10 cellular contexts compared by ENCODE assay signal in the genomic region with DNA sequence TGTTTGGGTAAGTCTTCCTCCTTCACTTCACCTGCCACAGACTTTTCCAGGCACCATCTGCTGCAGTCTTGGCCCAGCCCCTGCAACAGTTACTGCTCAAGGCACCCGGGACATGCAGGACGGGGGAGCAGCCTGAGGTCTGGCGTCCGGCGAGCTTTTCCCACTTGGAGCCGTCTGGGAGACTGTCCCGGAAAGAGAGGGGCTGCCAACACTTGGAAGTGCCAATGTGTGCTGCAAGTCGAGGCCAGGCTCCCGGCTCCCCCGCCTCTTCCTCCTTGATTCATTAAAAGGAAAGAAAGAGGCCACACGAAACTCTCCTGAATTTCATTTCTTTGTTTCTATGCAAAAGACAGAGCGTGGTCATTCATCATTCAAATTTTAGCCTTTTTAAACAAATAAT. TPM values are rescaled to one million over a fixed set of nuclear protein-coding genes. Genes with fewer than 3 reads are reported as not detected.
DNase-seq lines count a peak whose midpoint lies in the region; ATAC-seq, FAIRE-seq and TF ChIP-seq lines count a peak whose summit lies in the region.
"Had no signal": no experiment of that assay in that cellular context is flagged by ENCODE, and none has a peak within 500 bp of the region (broad histone marks: within the 10 kb centered on the region; RNA-seq: fewer than 3 reads in every experiment).

No MANE protein-coding gene starts in this region.

- no peak for TF ChIP-seq CTCF in breast epithelium (IDR thresholded peaks at IDR 0.05)
- TF ChIP-seq CTCF in MCF 10A (IDR thresholded peaks at IDR 0.05; ENCODE audit: unreplicated experiment) = no peak

- no peaks in the 10 kb centered on the region for H3K27me3 Mint-ChIP-seq in MCF 10A (ENCODE audit: insufficient read depth, unreplicated experiment)

- no TSS peak for BruUV-seq in MCF 10A (replicated peaks; lab: Mats Ljungman, UMichigan)

- DNase-seq in breast epithelium (ENCODE audit: low spot score in 2 of 2) (no peak), MCF 10A (ENCODE audit: unreplicated experiment) (no peak), cardiac septum (ENCODE audit: low spot score) (peak; percentile 88), occipital lobe (lab: John Stamatoyannopoulos, UW) (peak; percentile 37), MV-4-11 (lab: John Stamatoyannopoulos, UW) (no peak), GM19239 (ENCODE audit: insufficient read length, low spot score) (no peak)
- DNase-seq: KG1 had no signal

- FAIRE-seq in GM19239 (lab: Jason Lieb, UNC) = no peak

- H3K27ac Mint-ChIP-seq in MCF 10A (ENCODE audit: low read depth, unreplicated experiment) = no peak overlapping the region

- intact Hi-C loops in breast epithelium (cut with DNase I; ENCODE audit: low total_unique reads) (no loop called here), MCF 10A (cut with micrococcal nuclease) (no loop called here), cardiac septum (cut with DNase I) (no loop called here)

- H3K9me3 Mint-ChIP-seq in MCF 10A (ENCODE audit: unreplicated experiment) = no peaks in the 10 kb centered on the region

- no peak for TF ChIP-seq POLR2A in breast epithelium (IDR thresholded peaks at IDR 0.05)

- H3K4me1 ChIP-seq in breast epithelium = peaks cover 0 to 3% of the 10 kb centered on the region in 2 donors

- peaks cover 21% of the 10 kb centered on the region for H3K4me1 Mint-ChIP-seq in MCF 10A (ENCODE audit: insufficient read depth, unreplicated experiment)

- CTCF ChIA-PET in MCF 10A (lab: Yijun Ruan, JAX) = no interaction called here

- H3K27me3 ChIP-seq in breast epithelium = no peaks in the 10 kb centered on the region

- ATAC-seq in GM18520 (IDR thresholded peaks at IDR 0.05; ENCODE audit: unreplicated experiment) (no peak), GM18498 (IDR thresholded peaks at IDR 0.05; ENCODE audit: unreplicated experiment) (no peak)

- peaks cover 21% of the 10 kb centered on the region for H3K36me3 Mint-ChIP-seq in MCF 10A (ENCODE audit: insufficient read depth, unreplicated experiment)

- H3K36me3 ChIP-seq in breast epithelium = no peaks in the 10 kb centered on the region
- H3K36me3 ChIP-seq: neutrophil had no signal

- H3K9me3 ChIP-seq in breast epithelium = no peaks in the 10 kb centered on the region
- H3K9me3 ChIP-seq: neutrophil had no signal

- POLR2A ChIA-PET in MCF 10A (lab: Yijun Ruan, JAX) = interaction anchor here (1.9 to 15.0 kb wide), 2 partner anchors 15 to 25 kb away, joined by 3 to 291 read pairs; no protein-coding TSS in a partner anchor

- peak overlapping the region; percentile 48 to 68 for H3K27ac ChIP-seq in breast epithelium
- H3K27ac ChIP-seq: neutrophil had no signal

- no peak overlapping the region for H3K4me3 Mint-ChIP-seq in MCF 10A (ENCODE audit: unreplicated experiment)

- H3K4me3 ChIP-seq in breast epithelium = peak overlapping the region in 1 of 3 donors; percentile 37

RNA-seq across cellular contexts. Expression of a gene that starts 13.8 kb away (rescaled TPM):
- total RNA-seq in breast epithelium (100 to 1,000 TPM; 116 to 347 (median 152) TPM), MCF 10A (2022) (157 and 175 TPM in 2 replicates), cardiac septum (104 TPM), occipital lobe (58.5 TPM)

RNA-seq across cellular contexts. Expression of a gene that starts 20.7 kb away (rescaled TPM):
- total RNA-seq in breast epithelium = not detected
- not detected in 2 replicates for total RNA-seq in MCF 10A (2022)
- 0.92 TPM for total RNA-seq in cardiac septum
- total RNA-seq in occipital lobe = not detected

Comparison
In these comparisons a context has a peak if more than half of its experiments do, and no peak if none do; other contexts are left out.
1. DNase-seq: peak in cardiac septum (single experiment) and occipital lobe (single experiment); none in breast epithelium (0 of 2), MCF 10A (single experiment), MV-4-11 (single experiment) and GM19239 (single experiment).